1 cellular context compared by ENCODE assay signal in the genomic region with DNA sequence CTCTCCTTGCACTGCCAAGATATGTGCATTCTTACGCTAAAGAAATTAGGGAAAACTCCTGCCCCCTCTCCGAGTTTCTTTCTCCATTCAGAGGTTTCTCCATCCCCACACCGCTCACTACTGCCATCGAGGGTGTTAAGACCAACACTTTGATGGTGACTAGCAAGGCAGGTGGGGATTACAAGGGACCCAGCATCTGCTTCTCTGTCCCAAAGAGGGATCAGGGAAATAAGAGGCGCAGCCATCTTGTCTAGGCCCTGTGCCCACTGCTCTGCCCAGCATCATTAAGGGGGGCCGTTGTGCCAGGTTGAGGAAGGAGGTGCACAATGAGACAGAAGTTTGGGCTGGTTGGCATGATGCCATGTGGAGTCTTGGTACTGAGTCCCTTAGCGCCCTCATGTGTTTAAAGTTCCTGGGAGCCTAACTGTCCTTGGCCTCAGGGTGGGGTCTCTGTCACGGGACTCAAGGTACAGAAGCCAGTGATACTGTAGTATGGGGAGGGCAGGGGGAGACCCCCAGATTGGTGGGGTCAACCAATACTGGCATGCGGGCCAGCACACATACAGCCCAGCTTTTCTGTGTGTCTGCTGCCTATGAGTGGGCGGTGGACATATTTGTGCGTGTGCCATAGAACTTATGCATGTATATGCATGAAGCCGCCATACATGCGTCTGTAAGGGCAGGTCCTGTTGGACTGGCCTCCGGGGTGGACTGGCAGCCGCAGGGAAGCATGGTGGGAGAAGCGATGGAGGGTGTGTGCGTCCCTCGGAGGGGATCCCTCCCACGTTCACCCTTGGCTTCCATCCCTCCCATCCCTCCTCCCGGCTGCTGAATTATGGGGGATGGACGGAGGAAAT.
TF ChIP-seq lines count a peak whose summit lies in the region.

No MANE protein-coding gene starts in this region.

TF ChIP-seq in H1, 55 proteins besides CTCF, POLR2A, EP300 and RAD21:
- no peak for TF ChIP-seq CHD2 (IDR thresholded peaks at IDR 0.05; ENCODE audit: low read length)
- TF ChIP-seq, protein P1, sequence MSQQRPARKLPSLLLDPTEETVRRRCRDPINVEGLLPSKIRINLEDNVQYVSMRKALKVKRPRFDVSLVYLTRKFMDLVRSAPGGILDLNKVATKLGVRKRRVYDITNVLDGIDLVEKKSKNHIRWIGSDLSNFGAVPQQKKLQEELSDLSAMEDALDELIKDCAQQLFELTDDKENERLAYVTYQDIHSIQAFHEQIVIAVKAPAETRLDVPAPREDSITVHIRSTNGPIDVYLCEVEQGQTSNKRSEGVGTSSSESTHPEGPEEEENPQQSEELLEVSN (IDR thresholded peaks at IDR 0.05), result 0 out of 2 replicates have a peak, but pooled peaks have one; percentile 18
